ENCODE assay signal across 31 cellular contexts in genomic region chr17:5424909-5425308, GRCh38.
"Had no signal": no experiment of that assay in that cellular context is flagged by ENCODE, and none has a peak within 500 bp of the region (broad histone marks: within the 10 kb centered on the region; RNA-seq: fewer than 3 reads in every experiment).

No MANE protein-coding gene starts in this region.

- H3K27ac ChIP-seq: body of pancreas, esophagus muscularis mucosa, gastrocnemius medialis, ovary, prostate gland, skin epidermis, stomach, thyroid gland, upper lobe of left lung, vagina, WERI-Rb-1 had no signal

- ATAC-seq: activated CD4-positive, CD25-positive, alpha-beta regulatory T cell treated with anti-CD3 and anti-CD28 coated beads, Interleukin-2, amount 50 U/mL, for 24 hours; activated T-helper 17 cell treated with anti-CD3 and anti-CD28 coated beads, Interleukin-2, amount 50 U/mL, for 72 hours; body of pancreas; gastrocnemius medialis; left cardiac atrium; left ventricle myocardium superior; sciatic nerve; stimulated activated memory B cell treated with anti-CD40 and anti-IgM and Interleukin-4, amounts not matched to agents 10 μg/mL and 1 μg/mL and 100 μg/mL, for 72 hours; T-helper 17 cell had no signal

- H3K36me3 ChIP-seq: ovary had no signal

- DNase-seq: activated CD4-positive, alpha-beta T cell treated with anti-CD3 and anti-CD28 coated beads for 48 hours; activated CD4-positive, alpha-beta T cell treated with anti-CD3 and anti-CD28 coated beads, Interleukin-2, amount 50 U/mL, for 48 hours; activated CD8-positive, alpha-beta memory T cell treated with anti-CD3 and anti-CD28 coated beads, Interleukin-2, amount 50 U/mL, for 4 hours; activated gamma-delta T cell treated with Interleukin-2 at 50 U/mL for 16 hours; activated T-cell treated with anti-CD3 and anti-CD28 coated beads, Interleukin-2, amount 50 U/mL, for 1 hour; body of pancreas; dermis blood vessel endothelial cell; effector CD4-positive, alpha-beta T cell; gastrocnemius medialis; glutamatergic neuron; left cardiac atrium; left ventricle myocardium superior; naive B cell; nephron progenitor cell; ovary; retina; stimulated activated CD4-positive, alpha-beta T cell treated with anti-CD3 and anti-CD28 coated beads, Interleukin-4, amount 100 ng/mL, for 24 hours; stomach; T-helper 17 cell; T1000; thyroid gland; upper lobe of left lung; WERI-Rb-1 had no signal

- H3K4me3 ChIP-seq: body of pancreas, esophagus muscularis mucosa, gastrocnemius medialis, ovary, prostate gland, skin epidermis, stomach, thyroid gland, upper lobe of left lung, vagina had no signal

- H3K4me1 ChIP-seq: prostate gland had no signal

- H3K9me3 Mint-ChIP-seq: activated T-helper 17 cell treated with anti-CD3 and anti-CD28 coated beads, Interleukin-2, amount 50 U/mL, for 72 hours; naive B cell; nephron progenitor cell; stimulated activated memory B cell treated with anti-CD40 and anti-IgM and Interleukin-4, amounts not matched to agents 10 μg/mL and 1 μg/mL and 100 μg/mL, for 72 hours had no signal

- H3K4me3 Mint-ChIP-seq: activated T-helper 17 cell treated with anti-CD3 and anti-CD28 coated beads, Interleukin-2, amount 50 U/mL, for 72 hours; nephron progenitor cell; stimulated activated memory B cell treated with anti-CD40 and anti-IgM and Interleukin-4, amounts not matched to agents 10 μg/mL and 1 μg/mL and 100 μg/mL, for 72 hours; T-helper 17 cell had no signal

- H3K9me3 ChIP-seq: body of pancreas, esophagus muscularis mucosa, gastrocnemius medialis, ovary, prostate gland, stomach, thyroid gland, upper lobe of left lung, vagina had no signal

- H3K27me3 Mint-ChIP-seq: activated T-helper 17 cell treated with anti-CD3 and anti-CD28 coated beads, Interleukin-2, amount 50 U/mL, for 72 hours; naive B cell; stimulated activated memory B cell treated with anti-CD40 and anti-IgM and Interleukin-4, amounts not matched to agents 10 μg/mL and 1 μg/mL and 100 μg/mL, for 72 hours; T-helper 17 cell had no signal

- H3K27ac Mint-ChIP-seq: activated T-helper 17 cell treated with anti-CD3 and anti-CD28 coated beads, Interleukin-2, amount 50 U/mL, for 72 hours; nephron progenitor cell; stimulated activated memory B cell treated with anti-CD40 and anti-IgM and Interleukin-4, amounts not matched to agents 10 μg/mL and 1 μg/mL and 100 μg/mL, for 72 hours; T-helper 17 cell had no signal

- H3K27me3 ChIP-seq: body of pancreas, esophagus muscularis mucosa, gastrocnemius medialis, ovary, stomach, thyroid gland, upper lobe of left lung, vagina had no signal
